Comparison of ENCODE assay signal across 1 cellular context in the genomic region with DNA sequence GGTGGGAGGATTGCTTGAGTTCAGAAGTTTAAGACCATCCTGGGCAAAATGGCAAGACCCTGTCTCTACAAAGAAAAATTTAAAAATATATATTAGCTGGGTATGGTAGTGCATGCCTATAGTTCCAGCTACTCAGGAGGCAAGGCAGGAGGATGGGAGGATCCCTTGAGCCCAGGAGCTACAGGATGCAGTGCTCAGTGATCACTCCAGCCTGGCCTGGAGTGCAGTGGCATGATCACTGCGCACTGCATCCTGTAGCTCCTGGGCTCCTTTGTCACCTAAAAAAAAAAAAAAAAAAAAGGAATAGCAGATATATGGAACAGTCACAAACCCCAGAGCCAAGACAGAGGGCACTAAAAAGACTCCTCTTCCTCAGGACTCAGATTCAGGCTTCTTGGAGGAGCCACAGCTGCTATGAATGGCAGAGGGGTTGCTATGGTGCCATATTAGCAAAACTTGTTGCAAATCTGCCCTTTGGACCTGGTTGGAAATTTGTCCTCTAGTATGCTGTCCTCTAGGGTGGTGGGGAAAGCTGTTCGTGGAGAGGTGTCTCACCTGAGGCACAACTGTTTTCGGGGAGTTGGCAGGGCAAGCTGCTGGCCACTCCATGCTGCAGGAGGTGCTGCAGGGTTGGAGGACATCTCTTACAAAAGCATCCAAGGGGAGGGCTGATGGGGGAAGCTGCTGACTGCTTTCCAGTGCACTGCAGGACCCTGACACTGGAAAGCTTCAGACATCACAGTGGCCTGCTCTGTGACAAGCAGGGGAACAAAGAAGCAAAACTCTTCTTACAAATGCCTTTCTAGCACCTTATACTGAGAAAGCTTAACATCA.
TF ChIP-seq lines count a peak whose summit lies in the region.

No MANE protein-coding gene starts in this region.

TF ChIP-seq in GM23338, 12 proteins besides CTCF, POLR2A, EP300 and RAD21 (continued from another document):
- TF ChIP-seq REST (IDR thresholded peaks at IDR 0.05; ENCODE audit: unreplicated experiment) (no peak), JUNB (IDR thresholded peaks at IDR 0.05; ENCODE audit: unreplicated experiment) (no peak), NANOG (IDR thresholded peaks at IDR 0.05; ENCODE audit: borderline replicate concordance) (no peak), POLR2AphosphoS5 (IDR thresholded peaks at IDR 0.05; ENCODE audit: low read depth) (no peak), EZH2 (IDR thresholded peaks at IDR 0.05; ENCODE audit: low read depth, unreplicated experiment) (no peak), EZH2phosphoT487 (IDR thresholded peaks at IDR 0.05; ENCODE audit: unreplicated experiment) (no peak), ZNF114 (CRISPR knock-in tag; IDR thresholded peaks at IDR 0.05) (no peak)
- TF ChIP-seq, protein P1, sequence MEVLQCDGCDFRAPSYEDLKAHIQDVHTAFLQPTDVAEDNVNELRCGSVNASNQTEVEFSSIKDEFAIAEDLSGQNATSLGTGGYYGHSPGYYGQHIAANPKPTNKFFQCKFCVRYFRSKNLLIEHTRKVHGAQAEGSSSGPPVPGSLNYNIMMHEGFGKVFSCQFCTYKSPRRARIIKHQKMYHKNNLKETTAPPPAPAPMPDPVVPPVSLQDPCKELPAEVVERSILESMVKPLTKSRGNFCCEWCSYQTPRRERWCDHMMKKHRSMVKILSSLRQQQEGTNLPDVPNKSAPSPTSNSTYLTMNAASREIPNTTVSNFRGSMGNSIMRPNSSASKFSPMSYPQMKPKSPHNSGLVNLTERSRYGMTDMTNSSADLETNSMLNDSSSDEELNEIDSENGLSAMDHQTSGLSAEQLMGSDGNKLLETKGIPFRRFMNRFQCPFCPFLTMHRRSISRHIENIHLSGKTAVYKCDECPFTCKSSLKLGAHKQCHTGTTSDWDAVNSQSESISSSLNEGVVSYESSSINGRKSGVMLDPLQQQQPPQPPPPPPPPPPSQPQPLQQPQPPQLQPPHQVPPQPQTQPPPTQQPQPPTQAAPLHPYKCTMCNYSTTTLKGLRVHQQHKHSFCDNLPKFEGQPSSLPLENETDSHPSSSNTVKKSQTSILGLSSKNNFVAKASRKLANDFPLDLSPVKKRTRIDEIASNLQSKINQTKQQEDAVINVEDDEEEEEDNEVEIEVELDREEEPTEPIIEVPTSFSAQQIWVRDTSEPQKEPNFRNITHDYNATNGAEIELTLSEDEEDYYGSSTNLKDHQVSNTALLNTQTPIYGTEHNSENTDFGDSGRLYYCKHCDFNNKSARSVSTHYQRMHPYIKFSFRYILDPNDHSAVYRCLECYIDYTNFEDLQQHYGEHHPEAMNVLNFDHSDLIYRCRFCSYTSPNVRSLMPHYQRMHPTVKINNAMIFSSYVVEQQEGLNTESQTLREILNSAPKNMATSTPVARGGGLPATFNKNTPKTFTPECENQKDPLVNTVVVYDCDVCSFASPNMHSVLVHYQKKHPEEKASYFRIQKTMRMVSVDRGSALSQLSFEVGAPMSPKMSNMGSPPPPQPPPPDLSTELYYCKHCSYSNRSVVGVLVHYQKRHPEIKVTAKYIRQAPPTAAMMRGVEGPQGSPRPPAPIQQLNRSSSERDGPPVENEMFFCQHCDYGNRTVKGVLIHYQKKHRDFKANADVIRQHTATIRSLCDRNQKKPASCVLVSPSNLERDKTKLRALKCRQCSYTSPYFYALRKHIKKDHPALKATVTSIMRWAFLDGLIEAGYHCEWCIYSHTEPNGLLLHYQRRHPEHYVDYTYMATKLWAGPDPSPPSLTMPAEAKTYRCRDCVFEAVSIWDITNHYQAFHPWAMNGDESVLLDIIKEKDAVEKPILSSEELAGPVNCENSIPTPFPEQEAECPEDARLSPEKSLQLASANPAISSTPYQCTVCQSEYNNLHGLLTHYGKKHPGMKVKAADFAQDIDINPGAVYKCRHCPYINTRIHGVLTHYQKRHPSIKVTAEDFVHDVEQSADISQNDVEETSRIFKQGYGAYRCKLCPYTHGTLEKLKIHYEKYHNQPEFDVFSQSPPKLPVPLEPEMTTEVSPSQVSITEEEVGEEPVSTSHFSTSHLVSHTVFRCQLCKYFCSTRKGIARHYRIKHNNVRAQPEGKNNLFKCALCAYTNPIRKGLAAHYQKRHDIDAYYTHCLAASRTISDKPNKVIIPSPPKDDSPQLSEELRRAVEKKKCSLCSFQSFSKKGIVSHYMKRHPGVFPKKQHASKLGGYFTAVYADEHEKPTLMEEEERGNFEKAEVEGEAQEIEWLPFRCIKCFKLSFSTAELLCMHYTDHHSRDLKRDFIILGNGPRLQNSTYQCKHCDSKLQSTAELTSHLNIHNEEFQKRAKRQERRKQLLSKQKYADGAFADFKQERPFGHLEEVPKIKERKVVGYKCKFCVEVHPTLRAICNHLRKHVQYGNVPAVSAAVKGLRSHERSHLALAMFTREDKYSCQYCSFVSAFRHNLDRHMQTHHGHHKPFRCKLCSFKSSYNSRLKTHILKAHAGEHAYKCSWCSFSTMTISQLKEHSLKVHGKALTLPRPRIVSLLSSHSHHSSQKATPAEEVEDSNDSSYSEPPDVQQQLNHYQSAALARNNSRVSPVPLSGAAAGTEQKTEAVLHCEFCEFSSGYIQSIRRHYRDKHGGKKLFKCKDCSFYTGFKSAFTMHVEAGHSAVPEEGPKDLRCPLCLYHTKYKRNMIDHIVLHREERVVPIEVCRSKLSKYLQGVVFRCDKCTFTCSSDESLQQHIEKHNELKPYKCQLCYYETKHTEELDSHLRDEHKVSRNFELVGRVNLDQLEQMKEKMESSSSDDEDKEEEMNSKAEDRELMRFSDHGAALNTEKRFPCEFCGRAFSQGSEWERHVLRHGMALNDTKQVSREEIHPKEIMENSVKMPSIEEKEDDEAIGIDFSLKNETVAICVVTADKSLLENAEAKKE (CRISPR knock-in tag; IDR thresholded peaks at IDR 0.05) = no peak
TF ChIP-seq in GM23338: peak in this region for 0.
